In genomic region chr18:69138088-69138487, GRCh38 we compare ENCODE assay signal across 9 cellular contexts.
"Had no signal": no experiment of that assay in that cellular context is flagged by ENCODE, and none has a peak within 500 bp of the region (broad histone marks: within the 10 kb centered on the region; RNA-seq: fewer than 3 reads in every experiment).

No MANE protein-coding gene starts in this region.

- H3K36me3 ChIP-seq: HAP-1 had no signal

- H3K9me3 ChIP-seq: HAP-1 had no signal

- H3K4me3 ChIP-seq: GM23248, GM23338, HAP-1 had no signal

- H3K4me1 ChIP-seq: HAP-1 had no signal

- H3K27ac ChIP-seq: GM23248 had no signal

- DNase-seq: GM23248, GOT3, H7, H9, HCEC 1CT, HFFc6 had no signal

- H2AFZ ChIP-seq: GM23248, GM23338 had no signal

- ATAC-seq: GM23338, HCT116 had no signal

- H3K4me2 ChIP-seq: GM23338 had no signal

- H3K9ac ChIP-seq: GM23248 had no signal
